22 cellular contexts compared by ENCODE assay signal in the genomic region with DNA sequence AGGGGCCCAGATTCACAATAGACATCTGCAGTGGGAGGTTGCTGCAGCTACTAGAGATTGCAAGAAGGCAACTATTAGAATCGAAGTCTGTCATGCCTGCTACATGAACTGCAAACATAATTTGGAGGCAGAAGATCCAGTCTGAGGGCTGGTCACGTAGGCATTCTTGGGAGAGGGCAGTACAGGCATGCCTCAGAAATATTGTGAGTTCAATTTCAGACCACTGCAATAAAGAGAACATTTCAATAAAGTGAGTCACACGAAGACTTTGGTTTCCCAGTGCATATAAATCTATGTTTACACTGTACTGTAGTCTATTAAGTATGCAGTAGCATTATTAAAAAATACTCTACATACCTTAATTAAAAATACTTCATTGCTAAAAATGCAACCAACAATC.
DNase-seq lines count a peak whose midpoint lies in the region; ATAC-seq and TF ChIP-seq lines count a peak whose summit lies in the region.
"Had no signal": no experiment of that assay in that cellular context is flagged by ENCODE, and none has a peak within 500 bp of the region (broad histone marks: within the 10 kb centered on the region; RNA-seq: fewer than 3 reads in every experiment).

No MANE protein-coding gene starts in this region.

- H3K9me3 ChIP-seq in GM23248 (ENCODE audit: low read depth) (no peaks in the 10 kb centered on the region), RWPE2 (ENCODE audit: severe bottlenecking) (peaks cover 3% of the 10 kb centered on the region)
- H3K9me3 ChIP-seq: esophagus muscularis mucosa, psoas muscle, tibial artery had no signal

- ATAC-seq in RWPE2 (ENCODE audit: low read depth) = peak; percentile 82
- no peak for ATAC-seq in GM18505 (IDR thresholded peaks at IDR 0.05; ENCODE audit: unreplicated experiment)
- ATAC-seq: heart right ventricle, left ventricle myocardium superior, psoas muscle had no signal

- H3K4me2 ChIP-seq in GM23248 (ENCODE audit: unreplicated experiment) = no peak overlapping the region
- H3K4me2 ChIP-seq: smooth muscle cell had no signal

- H3F3A ChIP-seq in GM23248 (ENCODE audit: insufficient read depth) = no peaks in the 10 kb centered on the region

- H3K9ac ChIP-seq in GM23248 = no peak overlapping the region

- H3K79me2 ChIP-seq in GM23248 (ENCODE audit: insufficient read depth) = no peaks in the 10 kb centered on the region

- H3K4me3 ChIP-seq in GM23248 (no peak overlapping the region), RWPE2 (ENCODE audit: severe bottlenecking) (no peak overlapping the region)
- H3K4me3 ChIP-seq: esophagus muscularis mucosa, heart right ventricle, psoas muscle, smooth muscle cell, tibial artery had no signal

- H3K4me1 ChIP-seq in GM23248 (ENCODE audit: insufficient read depth) (no peaks in the 10 kb centered on the region), RWPE2 (ENCODE audit: insufficient read depth, poor library complexity, severe bottlenecking) (peaks cover 37% of the 10 kb centered on the region)
- H3K4me1 ChIP-seq: esophagus muscularis mucosa, heart right ventricle, psoas muscle had no signal

- DNase-seq in GM23248 = peak; percentile 19
- no peak for DNase-seq in RWPE2 (ENCODE audit: low spot score)
- DNase-seq in epithelial cell of prostate (ENCODE audit: low read depth, low spot score) = peak; percentile 34
- peak; percentile 43 for DNase-seq in renal cortical epithelial cell (ENCODE audit: low read depth)
- DNase-seq in cerebellar nuclear complex (lab: John Stamatoyannopoulos, UW) = no peak
- DNase-seq in NCI-H748 treated with DMSO at 0.1 percent for 48 hours (lab: John Stamatoyannopoulos, UW) = no peak
- DNase-seq: activated CD8-positive, alpha-beta memory T cell treated with anti-CD3 and anti-CD28 coated beads, Interleukin-2, amount 50 U/mL, for 4 hours; activated naive CD8-positive, alpha-beta T cell treated with anti-CD3 and anti-CD28 coated beads, Interleukin-2, amount 10 ng/mL, durations not matched to agents 7 days and 5 days; central memory CD4-positive, alpha-beta T cell; effector CD4-positive, alpha-beta T cell; heart right ventricle; left ventricle myocardium superior; NCI-H1436; NCI-H526; psoas muscle; SIG-M5; stimulated activated CD4-positive, alpha-beta T cell treated with anti-CD3 and anti-CD28 coated beads, Interleukin-2, amount 100 ng/mL, for 48 hours; stimulated activated naive CD4-positive, alpha-beta T cell treated with Interleukin-2 at 50 U/mL for 16 hours; tibial artery had no signal

- no peaks in the 10 kb centered on the region for H3K27me3 ChIP-seq in GM23248 (replicated peaks; ENCODE audit: insufficient read depth)
- H3K27me3 ChIP-seq in RWPE2 (ENCODE audit: insufficient read depth, poor library complexity, severe bottlenecking) = no peaks in the 10 kb centered on the region
- H3K27me3 ChIP-seq: esophagus muscularis mucosa, heart right ventricle, tibial artery had no signal

- H2AFZ ChIP-seq in GM23248 = no peak overlapping the region

- no peak for TF ChIP-seq CTCF in RWPE2 (IDR thresholded peaks at IDR 0.05; ENCODE audit: poor library complexity, severe bottlenecking)

- H3K9me2 ChIP-seq in GM23248 (ENCODE audit: insufficient read depth) = no peaks in the 10 kb centered on the region

- no peak overlapping the region for H3K27ac ChIP-seq in GM23248
- peak overlapping the region; percentile 89 for H3K27ac ChIP-seq in RWPE2 (ENCODE audit: poor library complexity, severe bottlenecking)
- H3K27ac ChIP-seq in epithelial cell of prostate = peak overlapping the region; percentile 81
- H3K27ac ChIP-seq: esophagus muscularis mucosa, heart right ventricle, psoas muscle, tibial artery had no signal

- H4K20me1 ChIP-seq in GM23248 (ENCODE audit: insufficient read depth) = no peaks in the 10 kb centered on the region

- WGBS in GM23248 (ENCODE audit: low coverage in 1 of 2, low lambda C conversion rate in 2 of 2, missing lambda C conversion rate in 2 of 2), 2 experiments = 3 to 10% methylated on average over 3 of the region's 3 CpGs

- in situ Hi-C loops in GM23248 (cut with MboI) = no loop called here

- H3K36me3 ChIP-seq in GM23248 (ENCODE audit: low read depth) (no peaks in the 10 kb centered on the region), RWPE2 (ENCODE audit: low read depth) (peaks cover 22% of the 10 kb centered on the region)
- H3K36me3 ChIP-seq: esophagus muscularis mucosa, heart right ventricle, tibial artery had no signal

- no peak for TF ChIP-seq POLR2A in GM18505 (IDR thresholded peaks at IDR 0.05; ENCODE audit: borderline replicate concordance, extremely low read depth, insufficient read depth, insufficient read length)

Comparison
In these comparisons a context has a peak if more than half of its experiments do, and no peak if none do; other contexts are left out.
1. DNase-seq: peak in GM23248 (single experiment), epithelial cell of prostate (single experiment) and renal cortical epithelial cell (single experiment); none in RWPE2 (single experiment), cerebellar nuclear complex (0 of 2) and NCI-H748 treated with DMSO at 0.1 percent for 48 hours (single experiment).